31 cellular contexts compared by ENCODE assay signal in genomic region chr2:28929581-28929980, GRCh38. TPM values are rescaled to one million over a fixed set of nuclear protein-coding genes. Genes with fewer than 3 reads are reported as not detected.
"Had no signal": no experiment of that assay in that cellular context is flagged by ENCODE, and none has a peak within 500 bp of the region (broad histone marks: within the 10 kb centered on the region; RNA-seq: fewer than 3 reads in every experiment).

No MANE protein-coding gene starts in this region.

- ATAC-seq: activated T-cell treated with anti-CD3 and anti-CD28 coated beads, Interleukin-2, amount 50 U/mL, for 72 hours; gastroesophageal sphincter; left colon; naive thymus-derived CD4-positive, alpha-beta T cell had no signal

- H3K4me1 ChIP-seq: adrenal gland, ascending aorta, gastroesophageal sphincter, prostate gland, sigmoid colon, tibial nerve had no signal

- H3K4me3 ChIP-seq: adrenal gland, ascending aorta, cardiac muscle cell, coronary artery, dorsolateral prefrontal cortex, gastroesophageal sphincter, ovary, prostate gland, sigmoid colon, tibial nerve had no signal

- H3K9me3 ChIP-seq: adrenal gland, ascending aorta, gastroesophageal sphincter, ovary, prostate gland, sigmoid colon, tibial nerve had no signal

- FAIRE-seq: keratinocyte, TTC549 had no signal

- H3K27ac ChIP-seq: adrenal gland, ascending aorta, cardiac muscle cell, coronary artery, dorsolateral prefrontal cortex, gastroesophageal sphincter, ovary, prostate gland, sigmoid colon, tibial nerve, VCaP had no signal

- DNase-seq: activated CD4-positive, alpha-beta T cell treated with anti-CD3 and anti-CD28 coated beads for 4 hours; activated CD4-positive, alpha-beta T cell treated with anti-CD3 and anti-CD28 coated beads, Interleukin-2, amount 50 U/mL, for 4 hours; activated naive CD4-positive, alpha-beta T cell; activated naive CD8-positive, alpha-beta T cell treated with anti-CD3 and anti-CD28 coated beads for 36 hours; activated T-cell treated with anti-CD3 and anti-CD28 coated beads for 4 hours; activated T-cell treated with anti-CD3 and anti-CD28 coated beads, Interleukin-2, amount 50 U/mL, for 72 hours; adrenal gland; cerebellar nuclear complex; dorsolateral prefrontal cortex; effector memory CD4-positive, alpha-beta T cell; erythroblast; head of caudate nucleus; hippocampal formation; left colon; mammary epithelial cell; naive thymus-derived CD4-positive, alpha-beta T cell; ovary; sigmoid colon; stimulated activated CD4-positive, alpha-beta T cell treated with anti-CD3 and anti-CD28 coated beads, Interleukin-15, amount 100 ng/mL, for 24 hours; stimulated activated CD4-positive, alpha-beta T cell treated with anti-CD3 and anti-CD28 coated beads, Interleukin-2, amount 100 ng/mL, for 24 hours; stimulated activated naive CD4-positive, alpha-beta T cell; T-helper 9 cell had no signal

- H3K27me3 ChIP-seq: adrenal gland, ascending aorta, cardiac muscle cell, dorsolateral prefrontal cortex, gastroesophageal sphincter, ovary, sigmoid colon, tibial nerve had no signal

- H3K36me3 ChIP-seq: ovary, prostate gland had no signal

RNA-seq across cellular contexts. Expression of gene TOGARAM2, which starts 51.5 kb away (rescaled TPM):
- total RNA-seq: ascending aorta, mammary epithelial cell had no signal
- polyA plus RNA-seq: cardiac muscle cell had no signal

RNA-seq across cellular contexts. Expression of gene TRMT61B, which starts 59.5 kb away (rescaled TPM):
- total RNA-seq: ascending aorta had no signal
